25 cellular contexts compared by ENCODE assay signal in genomic region chr22:49904040-49904369, GRCh38.
"Had no signal": no experiment of that assay in that cellular context is flagged by ENCODE, and none has a peak within 500 bp of the region (broad histone marks: within the 10 kb centered on the region; RNA-seq: fewer than 3 reads in every experiment).

No MANE protein-coding gene starts in this region.

- H3K4me3 ChIP-seq: ascending aorta, body of pancreas, MG63, PC-9, SK-N-MC had no signal

- H3K4me1 ChIP-seq: ascending aorta, body of pancreas had no signal

- H3K9me3 ChIP-seq: ascending aorta, body of pancreas, MG63 had no signal

- ATAC-seq: activated naive CD8-positive, alpha-beta T cell treated with anti-CD3 and anti-CD28 coated beads, Interleukin-2, amount 50 U/mL, for 24 hours; activated T-helper 17 cell treated with anti-CD3 and anti-CD28 coated beads, Interleukin-2, amount 50 U/mL, for 72 hours; body of pancreas; T-cell had no signal

- H3K27me3 Mint-ChIP-seq: activated CD4-positive, alpha-beta memory T cell treated with anti-CD3 and anti-CD28 coated beads, Interleukin-2, amount 10 ng/mL, durations not matched to agents 7 days and 5 days; activated CD4-positive, alpha-beta T cell treated with anti-CD3 and anti-CD28 coated beads, Interleukin-2, amount 10 ng/mL, durations not matched to agents 7 days and 5 days; activated naive CD8-positive, alpha-beta T cell treated with anti-CD3 and anti-CD28 coated beads, Interleukin-2, amount 50 U/mL, for 24 hours; activated T-helper 17 cell treated with anti-CD3 and anti-CD28 coated beads, Interleukin-2, amount 50 U/mL, for 72 hours; central memory CD8-positive, alpha-beta T cell; T-cell had no signal

- FAIRE-seq: bronchial epithelial cell, TTC549 had no signal

- H3K4me1 Mint-ChIP-seq: activated naive CD8-positive, alpha-beta T cell treated with anti-CD3 and anti-CD28 coated beads, Interleukin-2, amount 50 U/mL, for 24 hours had no signal

- H3K27ac Mint-ChIP-seq: activated CD4-positive, alpha-beta memory T cell treated with anti-CD3 and anti-CD28 coated beads, Interleukin-2, amount 10 ng/mL, durations not matched to agents 7 days and 5 days; activated CD4-positive, alpha-beta T cell treated with anti-CD3 and anti-CD28 coated beads, Interleukin-2, amount 10 ng/mL, durations not matched to agents 7 days and 5 days; activated naive CD8-positive, alpha-beta T cell treated with anti-CD3 and anti-CD28 coated beads, Interleukin-2, amount 50 U/mL, for 24 hours; activated T-helper 17 cell treated with anti-CD3 and anti-CD28 coated beads, Interleukin-2, amount 50 U/mL, for 72 hours; T-cell had no signal

- DNase-seq: activated CD4-positive, alpha-beta memory T cell treated with anti-CD3 and anti-CD28 coated beads, Interleukin-2, amount 10 ng/mL, durations not matched to agents 7 days and 5 days; activated CD4-positive, alpha-beta T cell treated with anti-CD3 and anti-CD28 coated beads, Interleukin-2, amount 10 ng/mL, durations not matched to agents 7 days and 5 days; activated CD4-positive, CD25-positive, alpha-beta regulatory T cell; activated gamma-delta T cell; activated naive CD4-positive, alpha-beta T cell treated with anti-CD3 and anti-CD28 coated beads, Interleukin-2, amount 50 U/mL, for 16 hours; activated naive CD8-positive, alpha-beta T cell treated with anti-CD3 and anti-CD28 coated beads, Interleukin-2, amount 50 U/mL, for 24 hours; activated T-cell treated with anti-CD3 and anti-CD28 coated beads for 4 hours; activated T-cell treated with anti-CD3 and anti-CD28 coated beads, Interleukin-2, amount 50 U/mL, for 48 hours; amniotic stem cell; body of pancreas; MG63; MV-4-11; NCI-H1694 treated with DMSO at 0.1 percent for 48 hours; NCI-H2029 treated with DMSO at 0.1 percent for 48 hours; NCI-H510A treated with DMSO at 0.1 percent for 48 hours; PC-9; T-cell; T-helper 2 cell; T1000 had no signal

- H3K4me3 Mint-ChIP-seq: activated CD4-positive, alpha-beta memory T cell treated with anti-CD3 and anti-CD28 coated beads, Interleukin-2, amount 10 ng/mL, durations not matched to agents 7 days and 5 days; activated CD4-positive, alpha-beta T cell treated with anti-CD3 and anti-CD28 coated beads, Interleukin-2, amount 10 ng/mL, durations not matched to agents 7 days and 5 days; activated naive CD8-positive, alpha-beta T cell treated with anti-CD3 and anti-CD28 coated beads, Interleukin-2, amount 50 U/mL, for 24 hours; activated T-helper 17 cell treated with anti-CD3 and anti-CD28 coated beads, Interleukin-2, amount 50 U/mL, for 72 hours; central memory CD8-positive, alpha-beta T cell; T-cell had no signal

- H3K9me3 Mint-ChIP-seq: activated T-helper 17 cell treated with anti-CD3 and anti-CD28 coated beads, Interleukin-2, amount 50 U/mL, for 72 hours had no signal

- H3K27ac ChIP-seq: ascending aorta, body of pancreas, PC-9, SK-N-MC had no signal

- H3K27me3 ChIP-seq: ascending aorta, body of pancreas, MG63 had no signal
